In the genomic region with DNA sequence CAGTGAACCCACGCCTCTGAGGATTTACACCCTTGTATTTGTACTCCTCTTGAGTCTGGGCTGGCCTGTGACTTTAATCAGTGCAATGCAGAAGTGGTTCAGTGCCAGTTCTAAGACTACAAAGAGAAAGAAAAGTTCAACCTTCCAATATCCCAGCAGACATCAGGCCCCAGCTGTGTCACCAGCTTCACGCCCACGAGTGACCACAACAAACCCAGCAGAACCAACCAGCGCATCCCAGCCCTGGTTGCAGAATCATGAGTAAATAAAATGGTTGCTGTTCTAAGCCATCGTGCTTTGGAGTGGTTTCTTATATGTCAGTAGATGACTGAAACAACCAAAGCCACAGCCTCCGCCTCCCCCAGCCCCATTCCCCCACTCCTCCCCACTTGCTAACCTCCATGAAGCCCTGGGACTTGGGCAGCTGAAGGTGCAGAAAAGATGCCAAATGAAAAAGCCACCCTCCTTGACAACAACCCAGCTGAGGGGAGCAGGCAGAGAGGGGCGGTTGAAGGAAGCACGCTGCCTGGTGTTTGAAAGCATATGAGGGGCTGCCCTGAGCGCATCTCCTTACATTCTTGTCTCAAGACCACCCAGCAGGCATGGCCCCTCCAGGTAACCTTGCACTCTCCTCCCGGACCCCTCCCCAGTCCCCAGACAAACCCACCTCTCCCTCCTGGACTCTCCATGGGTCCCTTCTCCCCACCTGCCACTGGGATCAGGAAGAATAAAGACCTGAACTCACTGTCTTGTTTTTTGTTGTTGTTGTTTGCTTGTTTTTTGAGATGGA, we compare ENCODE assay signal across 11 cellular contexts. TPM values are rescaled to one million over a fixed set of nuclear protein-coding genes. Genes with fewer than 3 reads are reported as not detected.
DNase-seq lines count a peak whose midpoint lies in the region; ATAC-seq and TF ChIP-seq lines count a peak whose summit lies in the region.
"Had no signal": no experiment of that assay in that cellular context is flagged by ENCODE, and none has a peak within 500 bp of the region (broad histone marks: within the 10 kb centered on the region; RNA-seq: fewer than 3 reads in every experiment).

No MANE protein-coding gene starts in this region.

- no peaks in the 10 kb centered on the region for H3K79me2 ChIP-seq in Karpas-422 (ENCODE audit: low read length)

- H3K27ac ChIP-seq in Karpas-422 (ENCODE audit: low read length), result no peak overlapping the region

- H2AFZ ChIP-seq in Karpas-422 (ENCODE audit: low read length), result no peak overlapping the region

- TF ChIP-seq CTCF in GM13976 (IDR thresholded peaks at IDR 0.05; ENCODE audit: borderline replicate concordance, control extremely low read depth, extremely low read depth, insufficient read depth, missing control alignments), result no peak

- no peaks in the 10 kb centered on the region for H3K36me3 Mint-ChIP-seq in activated CD8-positive, alpha-beta memory T cell treated with anti-CD3 and anti-CD28 coated beads, Interleukin-2, amount 10 ng/mL, durations not matched to agents 7 days and 5 days

- peaks cover 6% of the 10 kb centered on the region for H3K4me1 ChIP-seq in Karpas-422 (ENCODE audit: low read length)

- DNase-seq in GM13976 (ENCODE audit: low spot score), result peak; percentile 9
- DNase-seq in activated CD8-positive, alpha-beta memory T cell treated with anti-CD3 and anti-CD28 coated beads, Interleukin-2, amount 10 ng/mL, durations not matched to agents 7 days and 5 days, result peak; percentile 70
- peak; percentile 58 for DNase-seq in fibroblast of peridontal ligament (ENCODE audit: extremely low read depth)
- DNase-seq in stimulated activated CD8-positive, alpha-beta memory T cell treated with anti-CD3 and anti-CD28 coated beads, Interleukin-12 subunit alpha, Interleukin-12 subunit beta, amount 100 ng/mL, for 4 hours (ENCODE audit: low read depth), result peak; percentile 29
- DNase-seq in Karpas-422, result no peak
- DNase-seq: anterior cingulate cortex, midbrain, NCI-H2081 had no signal

- H3K4me3 ChIP-seq in Karpas-422 (ENCODE audit: low read length), result no peak overlapping the region

- ATAC-seq in activated CD8-positive, alpha-beta memory T cell treated with anti-CD3 and anti-CD28 coated beads, Interleukin-2, amount 10 ng/mL, durations not matched to agents 7 days and 5 days, result peak; percentile 30
- ATAC-seq in HG02981 (IDR thresholded peaks at IDR 0.05; ENCODE audit: unreplicated experiment) (no peak), GM18867 (IDR thresholded peaks at IDR 0.05; ENCODE audit: unreplicated experiment) (no peak), GM19395 (IDR thresholded peaks at IDR 0.05; ENCODE audit: unreplicated experiment) (no peak)

- CTCF ChIA-PET in activated CD8-positive, alpha-beta memory T cell treated with anti-CD3 and anti-CD28 coated beads, Interleukin-2, amount 10 ng/mL, durations not matched to agents 7 days and 5 days (lab: Charles Lee), result interaction anchor here (1.2 to 7.4 kb wide), 3 partner anchors 68 to 184 kb away, joined by 4 to 69 read pairs (median 58); no protein-coding TSS in a partner anchor

- no peak overlapping the region for H3K4me3 Mint-ChIP-seq in activated CD8-positive, alpha-beta memory T cell treated with anti-CD3 and anti-CD28 coated beads, Interleukin-2, amount 10 ng/mL, durations not matched to agents 7 days and 5 days

- no peaks in the 10 kb centered on the region for H3K9me3 ChIP-seq in Karpas-422 (ENCODE audit: low read length)

- no peak overlapping the region for H3K27ac Mint-ChIP-seq in activated CD8-positive, alpha-beta memory T cell treated with anti-CD3 and anti-CD28 coated beads, Interleukin-2, amount 10 ng/mL, durations not matched to agents 7 days and 5 days

- H3K27me3 ChIP-seq in Karpas-422 (ENCODE audit: low read length), result no peaks in the 10 kb centered on the region

- no peaks in the 10 kb centered on the region for H3K9me3 Mint-ChIP-seq in activated CD8-positive, alpha-beta memory T cell treated with anti-CD3 and anti-CD28 coated beads, Interleukin-2, amount 10 ng/mL, durations not matched to agents 7 days and 5 days (ENCODE audit: low read depth)

- in situ Hi-C loops in GM13976 (cut with MboI; ENCODE audit: low sequenced_read_pairs, unreplicated experiment), result loop anchor here (10.0 to 25.0 kb wide), 2 partner anchors 79 to 233 kb away; a partner anchor contains a TSS

- H4K20me1 ChIP-seq in Karpas-422 (ENCODE audit: insufficient read depth, low read depth, low read length), result no peaks in the 10 kb centered on the region

- peaks cover 16% of the 10 kb centered on the region for H3K27me3 Mint-ChIP-seq in activated CD8-positive, alpha-beta memory T cell treated with anti-CD3 and anti-CD28 coated beads, Interleukin-2, amount 10 ng/mL, durations not matched to agents 7 days and 5 days

- H3K9ac ChIP-seq in Karpas-422 (ENCODE audit: low read length), result no peak overlapping the region

- H3K36me3 ChIP-seq in Karpas-422 (ENCODE audit: insufficient read depth, low read length), result no peaks in the 10 kb centered on the region

- no peak overlapping the region for H3K4me2 ChIP-seq in Karpas-422 (ENCODE audit: low read depth, low read length, poor library complexity, severe bottlenecking)

- H3K4me1 Mint-ChIP-seq in activated CD8-positive, alpha-beta memory T cell treated with anti-CD3 and anti-CD28 coated beads, Interleukin-2, amount 10 ng/mL, durations not matched to agents 7 days and 5 days, result peaks cover 32% of the 10 kb centered on the region

- no peaks in the 10 kb centered on the region for H3K9me2 ChIP-seq in Karpas-422 (replicated peaks; ENCODE audit: insufficient read depth, low read length)

RNA-seq across cellular contexts. Expression of a gene that starts 20.9 kb away (rescaled TPM):
- total RNA-seq in activated CD8-positive, alpha-beta memory T cell treated with anti-CD3 and anti-CD28 coated beads, Interleukin-2, amount 10 ng/mL, durations not matched to agents 7 days and 5 days, result 1 to 10 TPM in 1 of 2 experiments, under 1 TPM in 1; 0.35 to 1.5 TPM
- not detected in 2 replicates for total RNA-seq in Karpas-422 (2014; rRNA removed; shearing (Covaris generic); ENCODE audit: low replicate concordance)

RNA-seq across cellular contexts. Expression of a gene that starts 56.7 kb away (rescaled TPM):
- 10 to 100 TPM; 11.0 to 13.3 TPM for total RNA-seq in activated CD8-positive, alpha-beta memory T cell treated with anti-CD3 and anti-CD28 coated beads, Interleukin-2, amount 10 ng/mL, durations not matched to agents 7 days and 5 days
- 2.9 and 10.7 TPM in 2 replicates for total RNA-seq in Karpas-422 (2014; rRNA removed; shearing (Covaris generic); ENCODE audit: low replicate concordance)
